ENCODE assay signal across 8 cellular contexts in genomic region chr9:2017209-2017458, GRCh38. TPM values are rescaled to one million over a fixed set of nuclear protein-coding genes. Genes with fewer than 3 reads are reported as not detected.
A peak's percentile ranks its signal among the peaks of the same experiment; 100 is the strongest.
DNase-seq lines count a peak whose midpoint lies in the region; ATAC-seq and TF ChIP-seq lines count a peak whose summit lies in the region.

No MANE protein-coding gene starts in this region.

- H3K4me3 Mint-ChIP-seq in endothelial cell (ENCODE audit: unreplicated experiment), result peak overlapping the region; percentile 96
- H3K4me3 Mint-ChIP-seq in nephron progenitor cell, result peak overlapping the region; percentile 95

- H3K27ac Mint-ChIP-seq in endothelial cell (ENCODE audit: unreplicated experiment) (peak overlapping the region; percentile 75), nephron progenitor cell (no peak overlapping the region)

- H3K27me3 Mint-ChIP-seq in endothelial cell (ENCODE audit: unreplicated experiment), result peaks cover 14% of the 10 kb centered on the region
- H3K27me3 Mint-ChIP-seq in nephron progenitor cell (ENCODE audit: low read depth, poor library complexity), result peaks cover 63% of the 10 kb centered on the region

- H3K4me2 ChIP-seq in PC-3 (ENCODE audit: low read length), result peak overlapping the region; percentile 97

- H4K20me1 ChIP-seq in PC-3 (ENCODE audit: low read length), result no peaks in the 10 kb centered on the region

- no peaks in the 10 kb centered on the region for H3K36me3 ChIP-seq in PC-3 (ENCODE audit: low read depth, low read length)

- H3K27me3 ChIP-seq in PC-3 (ENCODE audit: low read length), result no peaks in the 10 kb centered on the region

- peak overlapping the region; percentile 93 for H2AFZ ChIP-seq in PC-3 (ENCODE audit: low read length)

- H3K9me3 Mint-ChIP-seq in endothelial cell (ENCODE audit: unreplicated experiment) (no peaks in the 10 kb centered on the region), nephron progenitor cell (no peaks in the 10 kb centered on the region)

- H3F3A ChIP-seq in PC-3 (ENCODE audit: low read length, unreplicated experiment), result no peaks in the 10 kb centered on the region

- no TSS peak for BruUV-seq in PC-3 (replicated peaks; lab: Mats Ljungman, UMichigan)

- no peak for TF ChIP-seq CTCF in C4-2B (conservative IDR thresholded peaks at IDR 0.05)
- no peak for TF ChIP-seq CTCF in PC-3 (conservative IDR thresholded peaks at IDR 0.05; ENCODE audit: low read depth, low read length)
- no peak for TF ChIP-seq CTCF in endothelial cell (IDR thresholded peaks at IDR 0.05; ENCODE audit: unreplicated experiment)
- TF ChIP-seq CTCF in nephron progenitor cell (IDR thresholded peaks at IDR 0.05), result no peak

- POLR2A ChIA-PET in PC-3 (lab: Charles Lee; ENCODE audit: unreplicated experiment), result no interaction called here

- H3K36me3 Mint-ChIP-seq in endothelial cell (ENCODE audit: low read depth, unreplicated experiment) (no peaks in the 10 kb centered on the region), nephron progenitor cell (ENCODE audit: low read depth) (no peaks in the 10 kb centered on the region)

- CTCF ChIA-PET in PC-3 (lab: Charles Lee), result no interaction called here

- peaks cover 16% of the 10 kb centered on the region for H3K4me1 ChIP-seq in PC-3 (ENCODE audit: insufficient read depth, low read length)

- no peaks in the 10 kb centered on the region for H3K9me3 ChIP-seq in PC-3 (ENCODE audit: low read length)

- H3K79me2 ChIP-seq in PC-3 (ENCODE audit: low read length), result peaks cover 45% of the 10 kb centered on the region

- H3K4me3 ChIP-seq in PC-3 (ENCODE audit: low read length), result peak overlapping the region; percentile 84

- peak overlapping the region; percentile 76 for H3K27ac ChIP-seq in C4-2B
- H3K27ac ChIP-seq in PC-3 (ENCODE audit: low read length), result peak overlapping the region; percentile 36

- no peaks in the 10 kb centered on the region for H3K9me2 ChIP-seq in PC-3 (replicated peaks; ENCODE audit: low read length)

- H3K4me1 Mint-ChIP-seq in endothelial cell (ENCODE audit: unreplicated experiment) (peaks cover 22% of the 10 kb centered on the region), nephron progenitor cell (peaks cover 38% of the 10 kb centered on the region)

- DNase-seq in PC-3 (no peak), endothelial cell (ENCODE audit: low spot score) (no peak), nephron progenitor cell (no peak), RKO (ENCODE audit: low spot score) (no peak), NCI-H524 treated with DMSO at 0.1 percent for 48 hours (lab: John Stamatoyannopoulos, UW) (no peak)
- no peak for DNase-seq in activated CD8-positive, alpha-beta memory T cell treated with anti-CD3 and anti-CD28 coated beads for 24 hours

- intact Hi-C loops in PC-3 (cut with micrococcal nuclease), result loop anchor here (5.0 to 10.0 kb wide), 2 partner anchors 138 to 915 kb away; no protein-coding TSS in a partner anchor

- H3K9ac ChIP-seq in PC-3 (ENCODE audit: low read length), result peak overlapping the region; percentile 73

- ATAC-seq in PC-3 (no peak; the same call in 1 of the 2 replicates), HG02870 (IDR thresholded peaks at IDR 0.05; ENCODE audit: unreplicated experiment) (no peak)

RNA-seq across cellular contexts. Expression of gene SMARCA2, which starts 2.0 kb away (rescaled TPM):
- total RNA-seq in PC-3 (2014; rRNA removed) (27.9 and 36.4 TPM in 2 replicates), endothelial cell (ENCODE audit: unreplicated experiment) (43.7 TPM)
